ENCODE assay signal across 8 cellular contexts in the genomic region with DNA sequence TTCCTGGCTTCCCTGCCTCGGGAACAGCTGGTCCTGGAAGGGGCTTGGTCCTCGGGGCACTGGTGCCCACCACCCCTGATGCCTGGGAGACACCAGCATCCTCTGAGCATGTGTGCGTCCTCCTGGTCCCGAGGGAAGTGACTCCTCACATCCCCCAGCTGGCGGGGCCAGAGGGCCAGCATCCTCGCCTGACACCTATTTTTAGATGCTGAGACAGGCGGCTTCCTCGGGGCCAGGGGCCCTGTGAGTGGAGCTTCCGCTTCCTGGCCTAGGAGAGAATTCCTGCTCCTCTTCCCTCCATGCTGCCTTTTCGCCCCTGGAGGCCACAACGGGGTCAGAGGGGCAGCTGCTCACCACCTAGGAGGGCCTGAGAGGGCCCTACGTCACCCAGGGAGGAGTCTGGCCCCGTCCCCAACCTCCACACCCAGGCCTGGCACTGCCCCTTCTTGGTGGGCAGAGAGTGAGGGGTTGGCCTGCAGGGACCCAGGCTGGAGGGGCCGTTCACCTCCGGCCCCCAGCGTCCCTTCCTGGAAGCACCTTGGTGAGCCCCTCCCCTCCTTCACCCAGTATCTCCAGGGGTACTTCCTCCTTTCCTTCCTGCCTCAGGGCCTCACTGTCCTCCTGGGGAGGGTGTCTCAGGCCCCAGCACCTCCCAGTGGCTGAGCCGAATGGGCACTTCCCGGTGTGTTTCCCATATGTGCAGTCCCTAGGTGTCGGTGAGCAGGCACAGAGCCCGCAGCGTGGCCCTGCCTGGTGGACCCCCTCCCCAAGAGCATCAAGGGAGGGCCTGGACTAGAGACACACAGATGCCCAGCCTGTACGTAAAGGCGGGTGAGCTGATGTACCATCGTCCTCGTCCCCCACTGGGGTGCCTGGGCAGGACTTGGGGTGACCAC. TPM values are rescaled to one million over a fixed set of nuclear protein-coding genes. Genes with fewer than 3 reads are reported as not detected.
DNase-seq lines count a peak whose midpoint lies in the region; ATAC-seq and TF ChIP-seq lines count a peak whose summit lies in the region.

No MANE protein-coding gene starts in this region.

- peak; percentile 39 for ATAC-seq in Panc1
- no peak for ATAC-seq in HG02885 (IDR thresholded peaks at IDR 0.05; ENCODE audit: poor library complexity, unreplicated experiment)
- no peak for ATAC-seq in HG02623 (IDR thresholded peaks at IDR 0.05; ENCODE audit: unreplicated experiment)

- intact Hi-C loops in CD4-positive, alpha-beta memory T cell (cut with micrococcal nuclease) = no loop called here
- intact Hi-C loops in Panc1 (cut with micrococcal nuclease; ENCODE audit: unreplicated experiment) = no loop called here

- DNase-seq in CD4-positive, alpha-beta memory T cell = peak in 1 of 5 donors; percentile 41
- DNase-seq in Panc1 (ENCODE audit: low read depth, low spot score) = no peak
- peak in 1 of 2 donors; percentile 49 for DNase-seq in fibroblast of lung (ENCODE audit: low read depth in 2 of 2)
- no peak for DNase-seq in HAP-1 (ENCODE audit: low spot score in 2 of 2)
- DNase-seq in COLO668 (lab: John Stamatoyannopoulos, UW; ENCODE audit: unreplicated experiment) = no peak

- peaks cover 5% of the 10 kb centered on the region for H4K20me1 ChIP-seq in fibroblast of lung (ENCODE audit: control insufficient read depth, extremely low read depth, insufficient read depth, low read length)

- CTCF ChIA-PET in CD4-positive, alpha-beta memory T cell (lab: Charles Lee; ENCODE audit: partially characterized antibody) = interaction anchor here (1.3 to 1.6 kb wide), 2 partner anchors 42 to 81 kb away, joined by 3 read pairs; no protein-coding TSS in a partner anchor
- CTCF ChIA-PET in Panc1 (lab: Charles Lee) = interaction anchor here (0.6 to 0.9 kb wide), 4 partner anchors 17 to 215 kb away, joined by 3 to 5 read pairs (median 4); a partner anchor contains a TSS

- BruUV-seq in Panc1 (replicated peaks; lab: Mats Ljungman, UMichigan) = no TSS peak

- H3K4me3 ChIP-seq in CD4-positive, alpha-beta memory T cell (ENCODE audit: low read length in 2 of 2) = no peak overlapping the region
- H3K4me3 ChIP-seq in Panc1 (ENCODE audit: low read depth in 2 of 2, low read length in 2 of 2) (no peak overlapping the region), fibroblast of lung (replicated peaks in 1 of 4; ENCODE audit: control extremely low read depth in 1 of 4, insufficient read depth in 1 of 4, low read depth in 3 of 4, low read length in 4 of 4) (peak overlapping the region in 1 of 4 experiments; percentile 9), parathyroid adenoma (ENCODE audit: low read depth, low read length) (no peak overlapping the region), HAP-1 (no peak overlapping the region)

- H3K27ac Mint-ChIP-seq in CD4-positive, alpha-beta memory T cell = peak overlapping the region in 6 of 7 donors; percentile 13 to 89 (median 73)

- H3K79me2 ChIP-seq in fibroblast of lung (ENCODE audit: control insufficient read depth, insufficient read depth, low read length) = peaks cover 97% of the 10 kb centered on the region
- peaks cover 12% of the 10 kb centered on the region for H3K79me2 ChIP-seq in parathyroid adenoma

- no peaks in the 10 kb centered on the region for H3K9me3 ChIP-seq in CD4-positive, alpha-beta memory T cell (ENCODE audit: control insufficient read depth in 1 of 2, low read length in 2 of 2)
- H3K9me3 ChIP-seq in Panc1 (ENCODE audit: control insufficient read depth, insufficient read depth, low read depth, low read length) (no peaks in the 10 kb centered on the region), fibroblast of lung (ENCODE audit: control insufficient read depth, insufficient read depth, low read depth, low read length) (no peaks in the 10 kb centered on the region), parathyroid adenoma (ENCODE audit: control insufficient read depth, low read length) (no peaks in the 10 kb centered on the region), HAP-1 (no peaks in the 10 kb centered on the region)

- no peak for TF ChIP-seq CTCF in Panc1 (IDR thresholded peaks at IDR 0.05)
- TF ChIP-seq CTCF in fibroblast of lung (conservative IDR thresholded peaks at IDR 0.05 in 1 of 2, IDR thresholded peaks at IDR 0.05 in 1 of 2; ENCODE audit: low read depth in 1 of 2, low read length in 2 of 2) = no peak
- TF ChIP-seq CTCF in parathyroid adenoma (IDR thresholded peaks at IDR 0.05) = no peak

- H3K9me3 Mint-ChIP-seq in CD4-positive, alpha-beta memory T cell = peaks cover 0 to 2% (median 0%) of the 10 kb centered on the region in 8 donors

- peaks cover 24 to 87% (median 60%) of the 10 kb centered on the region in 4 donors for H3K4me1 Mint-ChIP-seq in CD4-positive, alpha-beta memory T cell

- peak overlapping the region in 2 of 8 donors; percentile 35 to 51 for H3K4me3 Mint-ChIP-seq in CD4-positive, alpha-beta memory T cell

- H2AFZ ChIP-seq in fibroblast of lung (ENCODE audit: low read length) = no peak overlapping the region
- no peak overlapping the region for H2AFZ ChIP-seq in parathyroid adenoma

- peaks cover 79% of the 10 kb centered on the region for H3K4me1 ChIP-seq in CD4-positive, alpha-beta memory T cell (ENCODE audit: insufficient read depth, low read length)
- peaks cover 64% of the 10 kb centered on the region for H3K4me1 ChIP-seq in Panc1 (ENCODE audit: control insufficient read depth, insufficient read depth, low read length)
- H3K4me1 ChIP-seq in fibroblast of lung (ENCODE audit: control insufficient read depth, extremely low read depth, insufficient read depth, low read length) = peaks cover 62% of the 10 kb centered on the region
- H3K4me1 ChIP-seq in parathyroid adenoma = peaks cover 3% of the 10 kb centered on the region
- H3K4me1 ChIP-seq in HAP-1 = no peaks in the 10 kb centered on the region

- H3K27me3 Mint-ChIP-seq in CD4-positive, alpha-beta memory T cell = no peaks in the 10 kb centered on the region

- POLR2A ChIA-PET in CD4-positive, alpha-beta memory T cell (lab: Charles Lee; ENCODE audit: partially characterized antibody) = no interaction called here
- POLR2A ChIA-PET in Panc1 (lab: Charles Lee) = no interaction called here

- H3K36me3 Mint-ChIP-seq in CD4-positive, alpha-beta memory T cell = peaks cover 0 to 5% of the 10 kb centered on the region in 2 donors

- H3K36me3 ChIP-seq in CD4-positive, alpha-beta memory T cell (ENCODE audit: insufficient read depth, low read length) = no peaks in the 10 kb centered on the region
- no peaks in the 10 kb centered on the region; the same call in 1 of the 2 replicates for H3K36me3 ChIP-seq in Panc1 (ENCODE audit: control insufficient read depth, insufficient read depth, low read length)
- peaks cover 20% of the 10 kb centered on the region for H3K36me3 ChIP-seq in fibroblast of lung (ENCODE audit: control insufficient read depth, insufficient read depth, low read length)
- H3K36me3 ChIP-seq in parathyroid adenoma (ENCODE audit: control insufficient read depth, insufficient read depth, low read length) = no peaks in the 10 kb centered on the region
- H3K36me3 ChIP-seq in HAP-1 (replicated peaks) = peaks cover 3% of the 10 kb centered on the region; the same call in 1 of the 2 replicates

- H3K4me2 ChIP-seq in fibroblast of lung (ENCODE audit: extremely low read depth, insufficient read depth, low read length) (peak overlapping the region; percentile 71), parathyroid adenoma (ENCODE audit: low read length) (no peak overlapping the region)

- in situ Hi-C loops in Panc1 (cut with HindIII; ENCODE audit: low pct_unique_long_range_greater_than_20kb, low sequenced_read_pairs) = no loop called here
- in situ Hi-C loops in HAP-1 (cut with MboI; ENCODE audit: low sequenced_read_pairs) = no loop called here

- peak overlapping the region; percentile 55 for H3K9ac ChIP-seq in fibroblast of lung (ENCODE audit: insufficient read depth, low read length)
- H3K9ac ChIP-seq in parathyroid adenoma = no peak overlapping the region

- no peaks in the 10 kb centered on the region for H3K27me3 ChIP-seq in CD4-positive, alpha-beta memory T cell (ENCODE audit: insufficient read depth, low read length)
- H3K27me3 ChIP-seq in Panc1 (ENCODE audit: control insufficient read depth, insufficient read depth, low read length) (no peaks in the 10 kb centered on the region), fibroblast of lung (ENCODE audit: control insufficient read depth, insufficient read depth, low read length) (no peaks in the 10 kb centered on the region), parathyroid adenoma (ENCODE audit: control insufficient read depth, insufficient read depth, low read length) (no peaks in the 10 kb centered on the region), HAP-1 (ENCODE audit: low read depth) (no peaks in the 10 kb centered on the region)

- H3K27ac ChIP-seq in CD4-positive, alpha-beta memory T cell (ENCODE audit: low read depth, low read length) = no peak overlapping the region
- H3K27ac ChIP-seq in Panc1 (ENCODE audit: low read length) = peak overlapping the region; percentile 24; the same call in 1 of the 2 replicates
- peak overlapping the region; percentile 87 for H3K27ac ChIP-seq in fibroblast of lung (ENCODE audit: insufficient read depth, low read length)
- peak overlapping the region; percentile 61 for H3K27ac ChIP-seq in parathyroid adenoma

RNA-seq across cellular contexts. Expression of a gene that starts 6.1 kb away (rescaled TPM):
- 100 to 1,000 TPM; 113 to 118 TPM for total RNA-seq in CD4-positive, alpha-beta memory T cell
- polyA plus RNA-seq in CD4-positive, alpha-beta memory T cell = 10 to 100 TPM; 15.2 to 54.1 TPM
- total RNA-seq in Panc1 (2021; ENCODE audit: unreplicated experiment) = 416 TPM
- polyA plus RNA-seq in Panc1 (2012; ENCODE audit: insufficient read length) = 720 TPM
- 289 and 438 TPM in 2 replicates for total RNA-seq in fibroblast of lung
- 572 and 611 TPM in 2 replicates for polyA plus RNA-seq in fibroblast of lung
- 915 and 985 TPM in 2 replicates for polyA plus RNA-seq in fibroblast of lung (2012)
- 2,053 and 2,241 TPM in 2 replicates for polyA minus RNA-seq in fibroblast of lung (ENCODE audit: low replicate concordance)

RNA-seq across cellular contexts. Expression of a gene that starts 17.4 kb away (rescaled TPM):
- 10 to 100 TPM; 58.6 to 65.8 TPM for total RNA-seq in CD4-positive, alpha-beta memory T cell
- polyA plus RNA-seq in CD4-positive, alpha-beta memory T cell = 10 to 100 TPM; 54.6 to 79.8 TPM
- total RNA-seq in Panc1 (2021; ENCODE audit: unreplicated experiment) (132 TPM), fibroblast of lung (48.7 and 51.1 TPM in 2 replicates)
- 164 TPM for polyA plus RNA-seq in Panc1 (2012; ENCODE audit: insufficient read length)
- polyA plus RNA-seq in fibroblast of lung = 8.8 and 10.9 TPM in 2 replicates
- polyA plus RNA-seq in fibroblast of lung (2012) = 22.8 and 45.2 TPM in 2 replicates
- polyA minus RNA-seq in fibroblast of lung (ENCODE audit: low replicate concordance) = 12.3 and 12.7 TPM in 2 replicates
